In genomic region chr17:75590849-75591721, GRCh38 we compare ENCODE assay signal across 20 cellular contexts. TPM values are rescaled to one million over a fixed set of nuclear protein-coding genes. Genes with fewer than 3 reads are reported as not detected.
A peak's percentile ranks its signal among the peaks of the same experiment; 100 is the strongest.
DNase-seq lines count a peak whose midpoint lies in the region; ATAC-seq, FAIRE-seq and TF ChIP-seq lines count a peak whose summit lies in the region.
"Had no signal": no experiment of that assay in that cellular context is flagged by ENCODE, and none has a peak within 500 bp of the region (broad histone marks: within the 10 kb centered on the region; RNA-seq: fewer than 3 reads in every experiment).

No MANE protein-coding gene starts in this region.

- H2AK5ac ChIP-seq in IMR-90 (ENCODE audit: low read depth, low read length) (no peak overlapping the region), H1 (ENCODE audit: low read depth, low read length) (no peak overlapping the region)

- H3K27ac Mint-ChIP-seq in CD4-positive, alpha-beta memory T cell, result peak overlapping the region; percentile 37 to 86 (median 64)

- H3K79me1 ChIP-seq in IMR-90 (ENCODE audit: low read depth in 1 of 2, low read length in 2 of 2) (no peaks in the 10 kb centered on the region), H1 (ENCODE audit: low read depth, low read length) (no peaks in the 10 kb centered on the region)

- no peak overlapping the region for H3K27ac ChIP-seq in CD4-positive, alpha-beta memory T cell (ENCODE audit: low read depth, low read length)
- H3K27ac ChIP-seq in IMR-90 (ENCODE audit: insufficient read depth, low read length), result no peak overlapping the region
- no peak overlapping the region for H3K27ac ChIP-seq in H1 (ENCODE audit: low read depth, low read length)
- H3K27ac ChIP-seq in osteoblast (ENCODE audit: low read depth, low read length), result no peak overlapping the region
- H3K27ac ChIP-seq: parathyroid adenoma, thoracic aorta had no signal

- TF ChIP-seq CTCF in IMR-90 (conservative IDR thresholded peaks at IDR 0.05; ENCODE audit: low read depth, low read length) (no peak), H1 (IDR thresholded peaks at IDR 0.05; ENCODE audit: control extremely low read depth in 1 of 3, insufficient read depth in 1 of 3, low read depth in 1 of 3, low read length in 3 of 3) (no peak), osteoblast (IDR thresholded peaks at IDR 0.05; ENCODE audit: extremely low read depth, low read depth, low read length) (no peak)

- H2BK20ac ChIP-seq in IMR-90 (ENCODE audit: low read depth, low read length) (no peak overlapping the region), H1 (ENCODE audit: low read length) (no peak overlapping the region)

- peaks cover 0 to 6% (median 3%) of the 10 kb centered on the region in 4 donors for H3K4me1 Mint-ChIP-seq in CD4-positive, alpha-beta memory T cell

- H4K20me1 ChIP-seq in IMR-90 (ENCODE audit: insufficient read depth, low read length) (no peaks in the 10 kb centered on the region; the same call in 1 of the 2 replicates), H1 (replicated peaks in 1 of 2; ENCODE audit: control insufficient read depth in 1 of 2, insufficient read depth in 2 of 2, low read length in 2 of 2) (peaks cover 0 to 2% of the 10 kb centered on the region in 2 experiments), osteoblast (ENCODE audit: insufficient read depth, low read length) (no peaks in the 10 kb centered on the region)

- WGBS in IMR-90 (ENCODE audit: extremely low coverage in 2 of 2, insufficient read length in 1 of 2), 2 experiments, result 88% methylated on average over 5 of the region's 12 CpGs; no CpG with 5 or more reads in 1 of the 2 experiments
- 87% methylated on average over 12 of the region's 12 CpGs; no CpG with 5 or more reads in 1 of the 2 experiments for WGBS in H1 (ENCODE audit: extremely low coverage in 1 of 2, insufficient coverage in 1 of 2, insufficient read length in 1 of 2, insufficient replicate concordance in 2 of 2, low coverage in 1 of 2, low lambda C conversion rate in 2 of 2, missing lambda C conversion rate in 1 of 2), 2 experiments

- no peak for ATAC-seq in IMR-90 (ENCODE audit: low read depth)
- ATAC-seq: PC-3 had no signal

- H3K4me3 Mint-ChIP-seq in CD4-positive, alpha-beta memory T cell, result peak overlapping the region in 5 of 8 donors; percentile 34 to 47 (median 44)

- H3K4me2 ChIP-seq in IMR-90 (ENCODE audit: low read depth, low read length), result no peak overlapping the region
- H3K4me2 ChIP-seq in H1 (ENCODE audit: insufficient read depth in 1 of 2, low read depth in 2 of 2, low read length in 2 of 2), result no peak overlapping the region
- H3K4me2 ChIP-seq in osteoblast (ENCODE audit: insufficient read depth, low read length), result no peak overlapping the region

- POLR2A ChIA-PET in CD4-positive, alpha-beta memory T cell (lab: Charles Lee; ENCODE audit: partially characterized antibody), result interaction anchor here (0.6 to 2.2 kb wide), 5 partner anchors 9 to 555 kb away, joined by 3 to 9 read pairs (median 3); partner anchors contain the start of genes LLGL2 and TSEN54
- POLR2A ChIA-PET in IMR-90 (lab: Charles Lee; ENCODE audit: unreplicated experiment) (no interaction called here), H1 (lab: Charles Lee; ENCODE audit: partially characterized antibody) (interaction anchor here (1.2 to 2.4 kb wide), 4 partner anchors 8 to 189 kb away, joined by 3 to 7 read pairs (median 5); partner anchors contain the start of gene SMIM5)

- H3K4ac ChIP-seq in IMR-90 (ENCODE audit: low read depth, low read length) (no peak overlapping the region), H1 (replicated peaks; ENCODE audit: insufficient read length, low read depth, low read length) (no peak overlapping the region)

- no peak overlapping the region for H4K8ac ChIP-seq in IMR-90 (ENCODE audit: low read depth in 2 of 2, low read length in 2 of 2)
- peak overlapping the region; percentile 62; the same call in 1 of the 2 replicates for H4K8ac ChIP-seq in H1 (ENCODE audit: extremely low read depth, insufficient read depth, low read length)

- H4K5ac ChIP-seq in IMR-90 (ENCODE audit: low read depth, low read length) (no peak overlapping the region), H1 (ENCODE audit: insufficient read length, low read depth, low read length) (no peak overlapping the region)

- H3K27me3 Mint-ChIP-seq in CD4-positive, alpha-beta memory T cell, result peaks cover 0 to 2% of the 10 kb centered on the region in 2 donors

- no peak overlapping the region for H3K18ac ChIP-seq in IMR-90 (ENCODE audit: low read depth, low read length)
- H3K18ac ChIP-seq in H1 (ENCODE audit: extremely low read depth, low read length), result no peak overlapping the region

- H3K23ac ChIP-seq in IMR-90 (ENCODE audit: low read depth, low read length), result no peak overlapping the region
- no peak overlapping the region for H3K23ac ChIP-seq in H1 (ENCODE audit: insufficient read length)

- no peaks in the 10 kb centered on the region for H3K9me3 ChIP-seq in CD4-positive, alpha-beta memory T cell (ENCODE audit: control insufficient read depth in 1 of 2, low read length in 2 of 2)
- H3K9me3 ChIP-seq in IMR-90 (ENCODE audit: control insufficient read depth, insufficient read depth, low read length) (no peaks in the 10 kb centered on the region), H1 (ENCODE audit: insufficient read depth in 2 of 2, low read depth in 1 of 2, low read length in 1 of 2) (no peaks in the 10 kb centered on the region), osteoblast (ENCODE audit: low read depth, low read length) (no peaks in the 10 kb centered on the region)
- H3K9me3 ChIP-seq: HAP-1, thoracic aorta had no signal

- no peak for FAIRE-seq in H1 (lab: Jason Lieb, UNC)
- FAIRE-seq: TTC549 had no signal

- H3K56ac ChIP-seq in IMR-90 (ENCODE audit: extremely low read depth, insufficient read depth, low read length), result no peak overlapping the region
- no peak overlapping the region for H3K56ac ChIP-seq in H1 (replicated peaks; ENCODE audit: insufficient read length, low read depth, low read length)

- H3K36me3 Mint-ChIP-seq in CD4-positive, alpha-beta memory T cell, result no peaks in the 10 kb centered on the region

- peaks cover 18% of the 10 kb centered on the region for H3K4me1 ChIP-seq in CD4-positive, alpha-beta memory T cell (ENCODE audit: insufficient read depth, low read length)
- no peaks in the 10 kb centered on the region for H3K4me1 ChIP-seq in IMR-90 (ENCODE audit: control insufficient read depth, insufficient read depth, low read length)
- peaks cover 0 to 9% (median 3%) of the 10 kb centered on the region in 4 experiments; a peak in 5 of 7 replicates for H3K4me1 ChIP-seq in H1 (replicated peaks in 1 of 4; ENCODE audit: control insufficient read depth in 3 of 4, insufficient read depth in 4 of 4, low read length in 3 of 4)
- no peaks in the 10 kb centered on the region for H3K4me1 ChIP-seq in osteoblast (ENCODE audit: insufficient read depth, low read length)
- H3K4me1 ChIP-seq: parathyroid adenoma had no signal

- no peak for DNase-seq in CD4-positive, alpha-beta memory T cell
- DNase-seq in IMR-90 (no peak), H1 (ENCODE audit: low read depth in 1 of 2, low spot score in 2 of 2) (no peak), osteoblast (ENCODE audit: insufficient read length, low spot score, missing footprints) (peak; percentile 89), NCI-H1092 treated with DMSO at 0.1 percent for 48 hours (lab: John Stamatoyannopoulos, UW) (no peak), anterior cingulate cortex (lab: John Stamatoyannopoulos, UW) (no peak), MV-4-11 (lab: John Stamatoyannopoulos, UW) (no peak)
- DNase-seq: activated CD4-positive, alpha-beta T cell treated with anti-CD3 and anti-CD28 coated beads, Interleukin-2, amount 50 U/mL, for 48 hours; activated effector memory CD4-positive, alpha-beta T cell treated with Interleukin-2 at 50 U/mL for 16 hours; kidney glomerular epithelial cell; midbrain; NCI-H2171; PC-3; stimulated activated CD4-positive, alpha-beta T cell treated with anti-CD3 and anti-CD28 coated beads, Interleukin-4, amount 100 ng/mL, for 24 hours had no signal

- H2BK12ac ChIP-seq in H1 (ENCODE audit: low read depth, low read length), result no peak overlapping the region

- H3K79me2 ChIP-seq in H1 (ENCODE audit: control insufficient read depth in 1 of 2, insufficient read depth in 2 of 2, low read length in 2 of 2), result no peaks in the 10 kb centered on the region
- H3K79me2 ChIP-seq in osteoblast (ENCODE audit: insufficient read depth, low read length), result no peaks in the 10 kb centered on the region
- H3K79me2 ChIP-seq: parathyroid adenoma had no signal

- H2BK5ac ChIP-seq in IMR-90 (ENCODE audit: low read depth, low read length, poor library complexity, severe bottlenecking) (no peak overlapping the region), H1 (ENCODE audit: low read depth, low read length) (no peak overlapping the region)

- TF ChIP-seq RAD21 in IMR-90 (IDR thresholded peaks at IDR 0.05; ENCODE audit: low read length) (no peak), H1 (IDR thresholded peaks at IDR 0.05 in 1 of 2, conservative IDR thresholded peaks at IDR 0.05 in 1 of 2; ENCODE audit: low read depth in 2 of 2, low read length in 2 of 2) (no peak)

- no peaks in the 10 kb centered on the region for H3K36me3 ChIP-seq in CD4-positive, alpha-beta memory T cell (ENCODE audit: insufficient read depth, low read length)
- H3K36me3 ChIP-seq in IMR-90 (ENCODE audit: control insufficient read depth, insufficient read depth, low read length) (no peaks in the 10 kb centered on the region), H1 (ENCODE audit: control insufficient read depth in 2 of 4, insufficient read depth in 4 of 4, low read length in 3 of 4) (no peaks in the 10 kb centered on the region), osteoblast (ENCODE audit: insufficient read depth, low read length) (no peaks in the 10 kb centered on the region)
- H3K36me3 ChIP-seq: HAP-1, thoracic aorta had no signal

- H3K27me3 ChIP-seq in CD4-positive, alpha-beta memory T cell (ENCODE audit: insufficient read depth, low read length), result no peaks in the 10 kb centered on the region
- H3K27me3 ChIP-seq in IMR-90 (ENCODE audit: control insufficient read depth, insufficient read depth, low read length) (peaks cover 39% of the 10 kb centered on the region), H1 (replicated peaks in 1 of 4; ENCODE audit: control insufficient read depth in 3 of 4, extremely low read depth in 1 of 4, insufficient read depth in 3 of 4, low read length in 3 of 4) (peaks cover 0 to 19% (median 5%) of the 10 kb centered on the region in 4 experiments; a peak in 4 of 7 replicates), osteoblast (ENCODE audit: insufficient read depth, low read length) (peaks cover 49% of the 10 kb centered on the region)

- peaks cover 14% of the 10 kb centered on the region; the same call in 1 of the 2 replicates for H3K23me2 ChIP-seq in H1 (ENCODE audit: low read depth, low read length)

- in situ Hi-C loops in IMR-90 (cut with MboI; ENCODE audit: low sequenced_read_pairs), result no loop called here

- H2AK9ac ChIP-seq in IMR-90 (replicated peaks; ENCODE audit: low read depth, low read length, poor library complexity), result peak overlapping the region; percentile 55

- H4K91ac ChIP-seq in IMR-90 (ENCODE audit: insufficient read depth, low read depth, low read length) (no peak overlapping the region), H1 (replicated peaks; ENCODE audit: insufficient read length, low read length) (no peak overlapping the region)

- CTCF ChIA-PET in CD4-positive, alpha-beta memory T cell (lab: Charles Lee; ENCODE audit: partially characterized antibody), result interaction anchor here (0.9 to 3.4 kb wide), 9 partner anchors 7 to 168 kb away, joined by 3 to 23 read pairs (median 4); partner anchors contain the start of genes SMIM5 and TMEM94
- CTCF ChIA-PET in IMR-90 (lab: Yijun Ruan, JAX) (interaction anchor here (1.1 kb wide), 1 partner anchor 10 kb away, joined by 4 read pairs; no protein-coding TSS in a partner anchor), H1 (lab: Charles Lee; ENCODE audit: partially characterized antibody) (interaction anchor here (0.6 to 59.2 kb wide), 22 partner anchors 10 to 1545 kb away, joined by 3 to 2200 read pairs (median 4); partner anchors contain the start of genes RECQL5, SAP30BP, SMIM5 and TSEN54)

- no peak for TF ChIP-seq EP300 in H1 (IDR thresholded peaks at IDR 0.05; ENCODE audit: borderline replicate concordance in 1 of 2, low read depth in 2 of 2, low read length in 2 of 2)

- H2AFZ ChIP-seq in IMR-90 (replicated peaks; ENCODE audit: low read length, poor library complexity) (peak overlapping the region; percentile 32), H1 (ENCODE audit: low read length) (no peak overlapping the region), osteoblast (ENCODE audit: low read length) (no peak overlapping the region)
- H2AFZ ChIP-seq: parathyroid adenoma had no signal

- dilution Hi-C loops in IMR-90 (cut with HindIII; ENCODE audit: low sequenced_read_pairs, unreplicated experiment), result no loop called here

- intact Hi-C loops in CD4-positive, alpha-beta memory T cell (cut with micrococcal nuclease), result no loop called here
- intact Hi-C loops in IMR-90 (cut with micrococcal nuclease), result no loop called here

- H2BK15ac ChIP-seq in IMR-90 (ENCODE audit: low read depth, low read length), result no peak overlapping the region
- H2BK15ac ChIP-seq in H1 (ENCODE audit: low read length), result no peak overlapping the region

- no TSS peak for BruUV-seq in IMR-90 (replicated peaks; lab: Mats Ljungman, UMichigan)

- H3K9ac ChIP-seq in IMR-90 (ENCODE audit: low read depth, low read length), result no peak overlapping the region
- H3K9ac ChIP-seq in H1 (replicated peaks in 1 of 4; ENCODE audit: extremely low read depth in 1 of 4, low read depth in 3 of 4, low read length in 3 of 4), result no peak overlapping the region
- H3K9ac ChIP-seq: parathyroid adenoma had no signal

- peaks cover 0 to 4% (median 0%) of the 10 kb centered on the region in 8 donors for H3K9me3 Mint-ChIP-seq in CD4-positive, alpha-beta memory T cell

- H3K4me3 ChIP-seq in CD4-positive, alpha-beta memory T cell (ENCODE audit: low read length in 2 of 2), result no peak overlapping the region
- H3K4me3 ChIP-seq in IMR-90 (ENCODE audit: insufficient read depth, low read depth, low read length) (no peak overlapping the region), H1 (ENCODE audit: extremely low read depth in 1 of 4, insufficient read depth in 2 of 4, low read depth in 3 of 4, low read length in 4 of 4) (no peak overlapping the region), osteoblast (ENCODE audit: insufficient read depth, low read length) (no peak overlapping the region)
- H3K4me3 ChIP-seq: HAP-1, thoracic aorta had no signal

- H3K14ac ChIP-seq in IMR-90 (replicated peaks; ENCODE audit: low read depth, low read length), result no peak overlapping the region
- no peak overlapping the region for H3K14ac ChIP-seq in H1 (ENCODE audit: insufficient read length)

- no peak for TF ChIP-seq POLR2A in IMR-90 (IDR thresholded peaks at IDR 0.05; ENCODE audit: low read depth, low read length)
- TF ChIP-seq POLR2A in H1 (IDR thresholded peaks at IDR 0.05; ENCODE audit: control extremely low read depth in 1 of 2, low read depth in 2 of 2, low read length in 2 of 2), result no peak

- H2BK120ac ChIP-seq in IMR-90 (ENCODE audit: low read depth, low read length) (no peak overlapping the region), H1 (replicated peaks; ENCODE audit: low read depth, low read length) (no peak overlapping the region)

- no peaks in the 10 kb centered on the region for H3K9me1 ChIP-seq in IMR-90 (ENCODE audit: insufficient read depth, low read length)

RNA-seq across cellular contexts. Expression of gene MYO15B, which starts 3.5 kb away (rescaled TPM):
- total RNA-seq in CD4-positive, alpha-beta memory T cell, result 10 to 100 TPM; 75.1 to 83.7 TPM
- under 1 TPM in 1 of 2 donors, not detected in 1; 0.89 TPM for polyA plus RNA-seq in CD4-positive, alpha-beta memory T cell
- total RNA-seq in IMR-90 (2012; rRNA removed), result 0.18 TPM in 1 of 2 replicates, not detected in the other
- 0.43 and 0.65 TPM in 2 replicates for polyA plus RNA-seq in IMR-90 (2012; rRNA removed)
- 0.06 and 0.22 TPM in 2 replicates for polyA plus RNA-seq in IMR-90 (2012; cell fraction: cytosol; rRNA removed)
- polyA plus RNA-seq in IMR-90 (2012; cell fraction: nucleus; rRNA removed; ENCODE audit: low replicate concordance), result 6.8 and 8.7 TPM in 2 replicates
- 11.2 and 13.8 TPM in 2 replicates for total RNA-seq in H1 (2021; fragmentation: NEBNext Ultra II Directional; extraction: Animal tissue kit (Norgen Biotek cat#: 25700))
- polyA plus RNA-seq in H1 (2011; rRNA removed), result 7.1 and 15.1 TPM in 2 replicates
- 12.4 TPM for polyA plus RNA-seq in H1 (2011; cell fraction: cytosol; rRNA removed)
- 107 TPM for polyA plus RNA-seq in H1 (2011; cell fraction: nucleus; rRNA removed)
- 9.4 to 17.6 TPM (median 14.5 TPM) in 4 replicates for polyA plus RNA-seq in H1 (2012, experiment 1 of 2)
- 5.4 TPM for polyA plus RNA-seq in H1 (2012, experiment 2 of 2)
- polyA plus RNA-seq in H1 (2013, experiment 1 of 2), result 5.8 TPM
- 4.9 TPM for polyA plus RNA-seq in H1 (2013, experiment 2 of 2)
- polyA minus RNA-seq in H1 (2011; rRNA and poly(A)+ RNA removed), result 4.1 and 7.9 TPM in 2 replicates
- 12.5 TPM for polyA minus RNA-seq in H1 (2011; cell fraction: cytosol; rRNA and poly(A)+ RNA removed)
- 40.4 TPM for polyA minus RNA-seq in H1 (2011; cell fraction: nucleus; rRNA and poly(A)+ RNA removed)
- total RNA-seq in osteoblast, result 0.88 and 1.4 TPM in 2 replicates

RNA-seq across cellular contexts. Expression of gene SMIM5, which starts 42.1 kb away (rescaled TPM):
- not detected for total RNA-seq in CD4-positive, alpha-beta memory T cell
- polyA plus RNA-seq in CD4-positive, alpha-beta memory T cell, result not detected
- total RNA-seq in IMR-90 (2012; rRNA removed), result not detected in 2 replicates
- 0.14 TPM in 1 of 2 replicates, not detected in the other for polyA plus RNA-seq in IMR-90 (2012; rRNA removed)
- 0.08 and 0.15 TPM in 2 replicates for polyA plus RNA-seq in IMR-90 (2012; cell fraction: cytosol; rRNA removed)
- polyA plus RNA-seq in IMR-90 (2012; cell fraction: nucleus; rRNA removed; ENCODE audit: low replicate concordance), result 0.15 TPM in 1 of 2 replicates, not detected in the other
- not detected in 2 replicates for total RNA-seq in H1 (2021; fragmentation: NEBNext Ultra II Directional; extraction: Animal tissue kit (Norgen Biotek cat#: 25700))
- not detected in 2 replicates for polyA plus RNA-seq in H1 (2011; rRNA removed)
- polyA plus RNA-seq in H1 (2011; cell fraction: cytosol; rRNA removed), result not detected
- 0.14 TPM for polyA plus RNA-seq in H1 (2011; cell fraction: nucleus; rRNA removed)
- polyA plus RNA-seq in H1 (2012, experiment 1 of 2), result 0.07 to 0.79 TPM (median 0.30 TPM) in 4 replicates
- 0.08 TPM for polyA plus RNA-seq in H1 (2012, experiment 2 of 2)
- polyA plus RNA-seq in H1 (2013, experiment 1 of 2), result not detected
- not detected for polyA plus RNA-seq in H1 (2013, experiment 2 of 2)
- not detected in 2 replicates for polyA minus RNA-seq in H1 (2011; rRNA and poly(A)+ RNA removed)
- polyA minus RNA-seq in H1 (2011; cell fraction: cytosol; rRNA and poly(A)+ RNA removed), result not detected
- not detected for polyA minus RNA-seq in H1 (2011; cell fraction: nucleus; rRNA and poly(A)+ RNA removed)
- total RNA-seq in osteoblast, result under 0.01 TPM in 1 of 2 replicates, not detected in the other
- total RNA-seq: chondrocyte, SK-MEL-5 had no signal
